Comparison of ENCODE assay signal across 22 cellular contexts in genomic region chr15:100229181-100230163, GRCh38.
DNase-seq lines count a peak whose midpoint lies in the region; ATAC-seq, FAIRE-seq and TF ChIP-seq lines count a peak whose summit lies in the region.
"Had no signal": no experiment of that assay in that cellular context is flagged by ENCODE, and none has a peak within 500 bp of the region (broad histone marks: within the 10 kb centered on the region; RNA-seq: fewer than 3 reads in every experiment).

No MANE protein-coding gene starts in this region.

- CTCF ChIA-PET in activated CD4-positive, alpha-beta T cell treated with anti-CD3 and anti-CD28 coated beads, Interleukin-2, amount 10 ng/mL, durations not matched to agents 7 days and 5 days (lab: Charles Lee) = no interaction called here

- peak overlapping the region; percentile 2 for H3K4me3 Mint-ChIP-seq in activated CD4-positive, alpha-beta T cell treated with anti-CD3 and anti-CD28 coated beads, Interleukin-2, amount 10 ng/mL, durations not matched to agents 7 days and 5 days
- H3K4me3 Mint-ChIP-seq in activated naive CD8-positive, alpha-beta T cell treated with anti-CD3 and anti-CD28 coated beads, Interleukin-2, amount 50 U/mL, for 24 hours = no peak overlapping the region
- H3K4me3 Mint-ChIP-seq: HFFc6 had no signal

- H3K27ac Mint-ChIP-seq in activated CD4-positive, alpha-beta T cell treated with anti-CD3 and anti-CD28 coated beads, Interleukin-2, amount 10 ng/mL, durations not matched to agents 7 days and 5 days = peak overlapping the region; percentile 39
- H3K27ac Mint-ChIP-seq in activated naive CD8-positive, alpha-beta T cell treated with anti-CD3 and anti-CD28 coated beads, Interleukin-2, amount 50 U/mL, for 24 hours = no peak overlapping the region
- H3K27ac Mint-ChIP-seq: activated T-cell treated with anti-CD3 and anti-CD28 coated beads, Interleukin-2, amount 50 U/mL, for 72 hours; HFFc6 had no signal

- H3K4me3 ChIP-seq in Peyer's patch = no peak overlapping the region
- no peak overlapping the region for H3K4me3 ChIP-seq in small intestine (ENCODE audit: low read depth in 1 of 2, low read length in 2 of 2)
- H3K4me3 ChIP-seq: A549, suprapubic skin, uterus had no signal

- 76 to 86% (median 77%) methylated on average over 9 of the region's 9 CpGs for WGBS in small intestine, 3 donors

- H3K27me3 Mint-ChIP-seq in activated CD4-positive, alpha-beta T cell treated with anti-CD3 and anti-CD28 coated beads, Interleukin-2, amount 10 ng/mL, durations not matched to agents 7 days and 5 days = peaks cover 3% of the 10 kb centered on the region
- H3K27me3 Mint-ChIP-seq in activated naive CD8-positive, alpha-beta T cell treated with anti-CD3 and anti-CD28 coated beads, Interleukin-2, amount 50 U/mL, for 24 hours = no peaks in the 10 kb centered on the region

- peaks cover 22% of the 10 kb centered on the region for H3K4me1 Mint-ChIP-seq in activated CD4-positive, alpha-beta T cell treated with anti-CD3 and anti-CD28 coated beads, Interleukin-2, amount 10 ng/mL, durations not matched to agents 7 days and 5 days
- peaks cover 21% of the 10 kb centered on the region for H3K4me1 Mint-ChIP-seq in activated naive CD8-positive, alpha-beta T cell treated with anti-CD3 and anti-CD28 coated beads, Interleukin-2, amount 50 U/mL, for 24 hours

- TF ChIP-seq POLR2A in Peyer's patch (IDR thresholded peaks at IDR 0.05) = no peak

- H3K9me3 Mint-ChIP-seq in activated CD4-positive, alpha-beta T cell treated with anti-CD3 and anti-CD28 coated beads, Interleukin-2, amount 10 ng/mL, durations not matched to agents 7 days and 5 days = peaks cover 2% of the 10 kb centered on the region
- H3K9me3 Mint-ChIP-seq in activated naive CD8-positive, alpha-beta T cell treated with anti-CD3 and anti-CD28 coated beads, Interleukin-2, amount 50 U/mL, for 24 hours = no peaks in the 10 kb centered on the region

- FAIRE-seq in small intestine (lab: Jason Lieb, UNC) = no peak
- FAIRE-seq: A549, endothelial cell of umbilical vein had no signal

- H3K9me3 ChIP-seq in Peyer's patch (no peaks in the 10 kb centered on the region), small intestine (ENCODE audit: control insufficient read depth, low read depth) (no peaks in the 10 kb centered on the region)
- H3K9me3 ChIP-seq: A549, BE2C, suprapubic skin, uterus had no signal

- peak; percentile 68 for DNase-seq in activated CD4-positive, alpha-beta T cell treated with anti-CD3 and anti-CD28 coated beads, Interleukin-2, amount 10 ng/mL, durations not matched to agents 7 days and 5 days
- DNase-seq in activated CD4-positive, alpha-beta T cell treated with anti-CD3 and anti-CD28 coated beads, Interleukin-2, amount 50 U/mL, for 48 hours = no peak
- DNase-seq in Peyer's patch (peak in 2 of 3 donors; percentile 18 to 57), small intestine (peak; percentile 9), HuH-7 (ENCODE audit: low spot score) (no peak), head of caudate nucleus (no peak)
- no peak for DNase-seq in activated naive CD8-positive, alpha-beta T cell treated with anti-CD3 and anti-CD28 coated beads, Interleukin-2, amount 50 U/mL, for 24 hours
- DNase-seq in activated CD8-positive, alpha-beta memory T cell treated with anti-CD3 and anti-CD28 coated beads, Interleukin-2, amount 50 U/mL, for 48 hours = no peak
- DNase-seq: activated CD8-positive, alpha-beta memory T cell treated with anti-CD3 and anti-CD28 coated beads for 24 hours; BE2C; cortex of kidney; GDM1; HFFc6; MM.1S; NCI-H146; retina; SHP77; uterus had no signal

- no peaks in the 10 kb centered on the region for H3K4me1 ChIP-seq in Peyer's patch
- no peaks in the 10 kb centered on the region for H3K4me1 ChIP-seq in small intestine (ENCODE audit: control insufficient read depth in 2 of 2, insufficient read depth in 1 of 2, low read depth in 1 of 2, low read length in 1 of 2)
- H3K4me1 ChIP-seq: A549, BE2C, uterus had no signal

- H3K36me3 ChIP-seq in Peyer's patch (no peaks in the 10 kb centered on the region), small intestine (ENCODE audit: control insufficient read depth in 2 of 2, insufficient read depth in 2 of 2, low read length in 2 of 2) (no peaks in the 10 kb centered on the region)
- H3K36me3 ChIP-seq: BE2C, suprapubic skin, uterus had no signal

- H3K27me3 ChIP-seq in Peyer's patch = no peaks in the 10 kb centered on the region
- no peaks in the 10 kb centered on the region for H3K27me3 ChIP-seq in small intestine (ENCODE audit: control insufficient read depth in 2 of 2, insufficient read depth in 2 of 2, low read length in 2 of 2)
- H3K27me3 ChIP-seq: BE2C, suprapubic skin, uterus had no signal

- TF ChIP-seq CTCF in Peyer's patch (IDR thresholded peaks at IDR 0.05) = no peak

- POLR2A ChIA-PET in activated CD4-positive, alpha-beta T cell treated with anti-CD3 and anti-CD28 coated beads, Interleukin-2, amount 10 ng/mL, durations not matched to agents 7 days and 5 days (lab: Charles Lee) = no interaction called here

- H3K27ac ChIP-seq in Peyer's patch (no peak overlapping the region), small intestine (ENCODE audit: low read depth in 1 of 2, low read length in 1 of 2) (no peak overlapping the region)
- H3K27ac ChIP-seq: A549, suprapubic skin, uterus had no signal

- ATAC-seq in activated naive CD8-positive, alpha-beta T cell treated with anti-CD3 and anti-CD28 coated beads, Interleukin-2, amount 50 U/mL, for 24 hours = peak; percentile 14
- ATAC-seq: A549 had no signal

- intact Hi-C loops in head of caudate nucleus (cut with DNase I) = no loop called here

- no peaks in the 10 kb centered on the region for H3K36me3 Mint-ChIP-seq in activated CD4-positive, alpha-beta T cell treated with anti-CD3 and anti-CD28 coated beads, Interleukin-2, amount 10 ng/mL, durations not matched to agents 7 days and 5 days (ENCODE audit: low read depth)
- no peaks in the 10 kb centered on the region for H3K36me3 Mint-ChIP-seq in activated naive CD8-positive, alpha-beta T cell treated with anti-CD3 and anti-CD28 coated beads, Interleukin-2, amount 50 U/mL, for 24 hours (ENCODE audit: low read depth)

Comparison
In these comparisons a context has a peak if more than half of its experiments do, and no peak if none do; other contexts are left out.
1. DNase-seq: peak in activated CD4-positive, alpha-beta T cell treated with anti-CD3 and anti-CD28 coated beads, Interleukin-2, amount 10 ng/mL, durations not matched to agents 7 days and 5 days (single experiment), Peyer's patch (2 of 3) and small intestine (single experiment); none in activated CD4-positive, alpha-beta T cell treated with anti-CD3 and anti-CD28 coated beads, Interleukin-2, amount 50 U/mL, for 48 hours (0 of 2), activated naive CD8-positive, alpha-beta T cell treated with anti-CD3 and anti-CD28 coated beads, Interleukin-2, amount 50 U/mL, for 24 hours (single experiment), HuH-7 (single experiment), activated CD8-positive, alpha-beta memory T cell treated with anti-CD3 and anti-CD28 coated beads, Interleukin-2, amount 50 U/mL, for 48 hours (single experiment) and head of caudate nucleus (0 of 42).